ENCODE assay signal across 1 cellular context in genomic region chr4:37978509-37978908, GRCh38.
TF ChIP-seq lines count a peak whose summit lies in the region.

No MANE protein-coding gene starts in this region.

TF ChIP-seq in HepG2, 621 proteins besides CTCF, POLR2A, EP300 and RAD21:
- TF ChIP-seq ZNF761 (CRISPR knock-in tag; conservative IDR thresholded peaks at IDR 0.05) (no peak), AGO1 (IDR thresholded peaks at IDR 0.05; ENCODE audit: low read depth, low read length, poor library complexity, severe bottlenecking) (no peak), RBM39 (IDR thresholded peaks at IDR 0.05; ENCODE audit: low read depth, low read length, poor library complexity, severe bottlenecking) (no peak), YEATS4 (CRISPR knock-in tag; IDR thresholded peaks at IDR 0.05; ENCODE audit: borderline replicate concordance) (no peak), MED8 (CRISPR knock-in tag; IDR thresholded peaks at IDR 0.05; ENCODE audit: insufficient replicate concordance) (no peak), NFRKB (IDR thresholded peaks at IDR 0.05) (no peak), ATF1 (CRISPR knock-in tag; IDR thresholded peaks at IDR 0.05) (no peak)
- TF ChIP-seq, protein P1, sequence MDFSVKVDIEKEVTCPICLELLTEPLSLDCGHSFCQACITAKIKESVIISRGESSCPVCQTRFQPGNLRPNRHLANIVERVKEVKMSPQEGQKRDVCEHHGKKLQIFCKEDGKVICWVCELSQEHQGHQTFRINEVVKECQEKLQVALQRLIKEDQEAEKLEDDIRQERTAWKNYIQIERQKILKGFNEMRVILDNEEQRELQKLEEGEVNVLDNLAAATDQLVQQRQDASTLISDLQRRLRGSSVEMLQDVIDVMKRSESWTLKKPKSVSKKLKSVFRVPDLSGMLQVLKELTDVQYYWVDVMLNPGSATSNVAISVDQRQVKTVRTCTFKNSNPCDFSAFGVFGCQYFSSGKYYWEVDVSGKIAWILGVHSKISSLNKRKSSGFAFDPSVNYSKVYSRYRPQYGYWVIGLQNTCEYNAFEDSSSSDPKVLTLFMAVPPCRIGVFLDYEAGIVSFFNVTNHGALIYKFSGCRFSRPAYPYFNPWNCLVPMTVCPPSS (IDR thresholded peaks at IDR 0.05): no peak
- TF ChIP-seq, protein P2, sequence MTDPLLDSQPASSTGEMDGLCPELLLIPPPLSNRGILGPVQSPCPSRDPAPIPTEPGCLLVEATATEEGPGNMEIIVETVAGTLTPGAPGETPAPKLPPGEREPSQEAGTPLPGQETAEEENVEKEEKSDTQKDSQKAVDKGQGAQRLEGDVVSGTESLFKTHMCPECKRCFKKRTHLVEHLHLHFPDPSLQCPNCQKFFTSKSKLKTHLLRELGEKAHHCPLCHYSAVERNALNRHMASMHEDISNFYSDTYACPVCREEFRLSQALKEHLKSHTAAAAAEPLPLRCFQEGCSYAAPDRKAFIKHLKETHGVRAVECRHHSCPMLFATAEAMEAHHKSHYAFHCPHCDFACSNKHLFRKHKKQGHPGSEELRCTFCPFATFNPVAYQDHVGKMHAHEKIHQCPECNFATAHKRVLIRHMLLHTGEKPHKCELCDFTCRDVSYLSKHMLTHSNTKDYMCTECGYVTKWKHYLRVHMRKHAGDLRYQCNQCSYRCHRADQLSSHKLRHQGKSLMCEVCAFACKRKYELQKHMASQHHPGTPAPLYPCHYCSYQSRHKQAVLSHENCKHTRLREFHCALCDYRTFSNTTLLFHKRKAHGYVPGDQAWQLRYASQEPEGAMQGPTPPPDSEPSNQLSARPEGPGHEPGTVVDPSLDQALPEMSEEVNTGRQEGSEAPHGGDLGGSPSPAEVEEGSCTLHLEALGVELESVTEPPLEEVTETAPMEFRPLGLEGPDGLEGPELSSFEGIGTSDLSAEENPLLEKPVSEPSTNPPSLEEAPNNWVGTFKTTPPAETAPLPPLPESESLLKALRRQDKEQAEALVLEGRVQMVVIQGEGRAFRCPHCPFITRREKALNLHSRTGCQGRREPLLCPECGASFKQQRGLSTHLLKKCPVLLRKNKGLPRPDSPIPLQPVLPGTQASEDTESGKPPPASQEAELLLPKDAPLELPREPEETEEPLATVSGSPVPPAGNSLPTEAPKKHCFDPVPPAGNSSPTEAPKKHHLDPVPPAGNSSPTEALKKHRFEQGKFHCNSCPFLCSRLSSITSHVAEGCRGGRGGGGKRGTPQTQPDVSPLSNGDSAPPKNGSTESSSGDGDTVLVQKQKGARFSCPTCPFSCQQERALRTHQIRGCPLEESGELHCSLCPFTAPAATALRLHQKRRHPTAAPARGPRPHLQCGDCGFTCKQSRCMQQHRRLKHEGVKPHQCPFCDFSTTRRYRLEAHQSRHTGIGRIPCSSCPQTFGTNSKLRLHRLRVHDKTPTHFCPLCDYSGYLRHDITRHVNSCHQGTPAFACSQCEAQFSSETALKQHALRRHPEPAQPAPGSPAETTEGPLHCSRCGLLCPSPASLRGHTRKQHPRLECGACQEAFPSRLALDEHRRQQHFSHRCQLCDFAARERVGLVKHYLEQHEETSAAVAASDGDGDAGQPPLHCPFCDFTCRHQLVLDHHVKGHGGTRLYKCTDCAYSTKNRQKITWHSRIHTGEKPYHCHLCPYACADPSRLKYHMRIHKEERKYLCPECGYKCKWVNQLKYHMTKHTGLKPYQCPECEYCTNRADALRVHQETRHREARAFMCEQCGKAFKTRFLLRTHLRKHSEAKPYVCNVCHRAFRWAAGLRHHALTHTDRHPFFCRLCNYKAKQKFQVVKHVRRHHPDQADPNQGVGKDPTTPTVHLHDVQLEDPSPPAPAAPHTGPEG (CRISPR knock-in tag; IDR thresholded peaks at IDR 0.05): no peak
- TF ChIP-seq, protein P3, sequence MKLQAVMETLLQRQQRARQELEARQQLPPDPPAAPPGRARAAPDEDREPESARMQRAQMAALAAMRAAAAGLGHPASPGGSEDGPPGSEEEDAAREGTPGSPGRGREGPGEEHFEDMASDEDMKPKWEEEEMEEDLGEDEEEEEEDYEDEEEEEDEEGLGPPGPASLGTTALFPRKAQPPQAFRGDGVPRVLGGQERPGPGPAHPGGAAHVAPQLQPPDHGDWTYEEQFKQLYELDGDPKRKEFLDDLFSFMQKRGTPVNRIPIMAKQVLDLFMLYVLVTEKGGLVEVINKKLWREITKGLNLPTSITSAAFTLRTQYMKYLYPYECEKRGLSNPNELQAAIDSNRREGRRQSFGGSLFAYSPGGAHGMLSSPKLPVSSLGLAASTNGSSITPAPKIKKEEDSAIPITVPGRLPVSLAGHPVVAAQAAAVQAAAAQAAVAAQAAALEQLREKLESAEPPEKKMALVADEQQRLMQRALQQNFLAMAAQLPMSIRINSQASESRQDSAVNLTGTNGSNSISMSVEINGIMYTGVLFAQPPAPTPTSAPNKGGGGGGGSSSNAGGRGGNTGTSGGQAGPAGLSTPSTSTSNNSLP (IDR thresholded peaks at IDR 0.05; ENCODE audit: low read depth, low read length): no peak
- TF ChIP-seq, protein P4, sequence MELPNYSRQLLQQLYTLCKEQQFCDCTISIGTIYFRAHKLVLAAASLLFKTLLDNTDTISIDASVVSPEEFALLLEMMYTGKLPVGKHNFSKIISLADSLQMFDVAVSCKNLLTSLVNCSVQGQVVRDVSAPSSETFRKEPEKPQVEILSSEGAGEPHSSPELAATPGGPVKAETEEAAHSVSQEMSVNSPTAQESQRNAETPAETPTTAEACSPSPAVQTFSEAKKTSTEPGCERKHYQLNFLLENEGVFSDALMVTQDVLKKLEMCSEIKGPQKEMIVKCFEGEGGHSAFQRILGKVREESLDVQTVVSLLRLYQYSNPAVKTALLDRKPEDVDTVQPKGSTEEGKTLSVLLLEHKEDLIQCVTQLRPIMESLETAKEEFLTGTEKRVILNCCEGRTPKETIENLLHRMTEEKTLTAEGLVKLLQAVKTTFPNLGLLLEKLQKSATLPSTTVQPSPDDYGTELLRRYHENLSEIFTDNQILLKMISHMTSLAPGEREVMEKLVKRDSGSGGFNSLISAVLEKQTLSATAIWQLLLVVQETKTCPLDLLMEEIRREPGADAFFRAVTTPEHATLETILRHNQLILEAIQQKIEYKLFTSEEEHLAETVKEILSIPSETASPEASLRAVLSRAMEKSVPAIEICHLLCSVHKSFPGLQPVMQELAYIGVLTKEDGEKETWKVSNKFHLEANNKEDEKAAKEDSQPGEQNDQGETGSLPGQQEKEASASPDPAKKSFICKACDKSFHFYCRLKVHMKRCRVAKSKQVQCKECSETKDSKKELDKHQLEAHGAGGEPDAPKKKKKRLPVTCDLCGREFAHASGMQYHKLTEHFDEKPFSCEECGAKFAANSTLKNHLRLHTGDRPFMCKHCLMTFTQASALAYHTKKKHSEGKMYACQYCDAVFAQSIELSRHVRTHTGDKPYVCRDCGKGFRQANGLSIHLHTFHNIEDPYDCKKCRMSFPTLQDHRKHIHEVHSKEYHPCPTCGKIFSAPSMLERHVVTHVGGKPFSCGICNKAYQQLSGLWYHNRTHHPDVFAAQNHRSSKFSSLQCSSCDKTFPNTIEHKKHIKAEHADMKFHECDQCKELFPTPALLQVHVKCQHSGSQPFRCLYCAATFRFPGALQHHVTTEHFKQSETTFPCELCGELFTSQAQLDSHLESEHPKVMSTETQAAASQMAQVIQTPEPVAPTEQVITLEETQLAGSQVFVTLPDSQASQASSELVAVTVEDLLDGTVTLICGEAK (IDR thresholded peaks at IDR 0.05): no peak
- TF ChIP-seq, protein P4 (CRISPR knock-in tag; IDR thresholded peaks at IDR 0.05): no peak
TF ChIP-seq in HepG2: peak in this region for 0.
